In the genomic region with DNA sequence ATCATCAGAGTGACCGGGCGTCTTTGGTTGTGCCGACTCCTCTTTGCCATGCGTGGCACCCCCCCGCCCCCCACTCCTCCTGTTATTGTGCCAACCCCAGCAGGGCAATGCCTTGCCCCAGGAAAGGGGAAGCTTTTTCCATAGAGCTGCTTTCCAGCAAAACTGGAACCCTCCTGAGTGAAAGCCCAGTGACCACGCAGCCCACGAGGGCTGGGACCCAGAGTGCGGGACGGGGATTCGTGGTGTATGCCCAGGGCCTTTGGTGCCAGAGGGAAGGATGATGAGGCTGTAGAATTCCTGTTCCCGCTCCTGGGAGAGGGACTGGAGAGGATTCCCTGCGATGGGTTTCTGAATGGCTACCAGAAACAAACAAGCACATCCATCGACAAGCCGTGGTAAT, we compare ENCODE assay signal across 9 cellular contexts.
DNase-seq lines count a peak whose midpoint lies in the region; ATAC-seq and TF ChIP-seq lines count a peak whose summit lies in the region.
"Had no signal": no experiment of that assay in that cellular context is flagged by ENCODE, and none has a peak within 500 bp of the region (broad histone marks: within the 10 kb centered on the region; RNA-seq: fewer than 3 reads in every experiment).

No MANE protein-coding gene starts in this region.

- no peaks in the 10 kb centered on the region for H3K9me2 ChIP-seq in SK-N-SH

- H3K9me3 Mint-ChIP-seq in activated CD4-positive, alpha-beta memory T cell treated with anti-CD3 and anti-CD28 coated beads for 36 hours, result no peaks in the 10 kb centered on the region
- H3K9me3 Mint-ChIP-seq in stimulated activated memory B cell treated with anti-CD40 and anti-IgM and Interleukin-4, amounts not matched to agents 10 μg/mL and 1 μg/mL and 100 μg/mL, for 72 hours, result no peaks in the 10 kb centered on the region

- H3K4me1 ChIP-seq in SK-N-SH (ENCODE audit: control insufficient read depth in 1 of 2, insufficient read depth in 2 of 2, low read depth in 1 of 2, low read length in 1 of 2), result peaks cover 0 to 10% of the 10 kb centered on the region in 2 experiments; a peak in 1 of 4 replicates
- H3K4me1 ChIP-seq in iPS-18a (ENCODE audit: control insufficient read depth, low read depth, low read length), result peaks cover 19% of the 10 kb centered on the region
- H3K4me1 ChIP-seq: A549 had no signal

- H3K79me2 ChIP-seq in SK-N-SH (ENCODE audit: insufficient read depth), result no peaks in the 10 kb centered on the region

- peak overlapping the region; percentile 64 for H3K4me3 Mint-ChIP-seq in activated CD4-positive, alpha-beta memory T cell treated with anti-CD3 and anti-CD28 coated beads for 36 hours
- peak overlapping the region; percentile 55 for H3K4me3 Mint-ChIP-seq in stimulated activated memory B cell treated with anti-CD40 and anti-IgM and Interleukin-4, amounts not matched to agents 10 μg/mL and 1 μg/mL and 100 μg/mL, for 72 hours

- H3K36me3 ChIP-seq in SK-N-SH (replicated peaks in 1 of 2; ENCODE audit: control insufficient read depth in 1 of 2, insufficient read depth in 2 of 2, low read length in 1 of 2) (no peaks in the 10 kb centered on the region), iPS-18a (ENCODE audit: control insufficient read depth, low read depth, low read length) (no peaks in the 10 kb centered on the region)

- H3K27ac ChIP-seq in SK-N-SH (ENCODE audit: low read depth in 2 of 2, low read length in 1 of 2), result no peak overlapping the region; a peak in 1 of 4 replicates
- no peak overlapping the region for H3K27ac ChIP-seq in iPS-18a (ENCODE audit: low read length)
- H3K27ac ChIP-seq: A549 had no signal

- no peaks in the 10 kb centered on the region for H3F3A ChIP-seq in SK-N-SH (replicated peaks; ENCODE audit: insufficient read depth)

- H3K4me1 Mint-ChIP-seq in activated CD4-positive, alpha-beta memory T cell treated with anti-CD3 and anti-CD28 coated beads for 36 hours (ENCODE audit: low read depth), result peaks cover 73% of the 10 kb centered on the region
- peaks cover 43% of the 10 kb centered on the region for H3K4me1 Mint-ChIP-seq in stimulated activated memory B cell treated with anti-CD40 and anti-IgM and Interleukin-4, amounts not matched to agents 10 μg/mL and 1 μg/mL and 100 μg/mL, for 72 hours

- WGBS in SK-N-SH (ENCODE audit: low lambda C conversion rate), result 83% methylated on average over 14 of the region's 14 CpGs

- no peak overlapping the region for H3K4me3 ChIP-seq in SK-N-SH (ENCODE audit: low read depth in 2 of 2, low read length in 1 of 2)
- peak overlapping the region; percentile 48 for H3K4me3 ChIP-seq in iPS-18a (ENCODE audit: low read length)
- H3K4me3 ChIP-seq: A549 had no signal

- no peak for TF ChIP-seq CTCF in SK-N-SH (IDR thresholded peaks at IDR 0.05)

- no peaks in the 10 kb centered on the region for H3K9me3 ChIP-seq in SK-N-SH
- H3K9me3 ChIP-seq in iPS-18a (ENCODE audit: control insufficient read depth, low read depth, low read length), result no peaks in the 10 kb centered on the region
- H3K9me3 ChIP-seq: A549 had no signal

- intact Hi-C loops in activated CD4-positive, alpha-beta memory T cell treated with anti-CD3 and anti-CD28 coated beads for 36 hours (cut with micrococcal nuclease), result no loop called here

- no peaks in the 10 kb centered on the region for H3K27me3 Mint-ChIP-seq in activated CD4-positive, alpha-beta memory T cell treated with anti-CD3 and anti-CD28 coated beads for 36 hours
- no peaks in the 10 kb centered on the region for H3K27me3 Mint-ChIP-seq in stimulated activated memory B cell treated with anti-CD40 and anti-IgM and Interleukin-4, amounts not matched to agents 10 μg/mL and 1 μg/mL and 100 μg/mL, for 72 hours

- H3K27ac Mint-ChIP-seq in activated CD4-positive, alpha-beta memory T cell treated with anti-CD3 and anti-CD28 coated beads for 36 hours, result peak overlapping the region; percentile 93
- no peak overlapping the region for H3K27ac Mint-ChIP-seq in stimulated activated memory B cell treated with anti-CD40 and anti-IgM and Interleukin-4, amounts not matched to agents 10 μg/mL and 1 μg/mL and 100 μg/mL, for 72 hours

- ATAC-seq in SK-N-SH treated with all-trans-retinoic acid at 6 μM for 48 hours, result no peak
- no peak for ATAC-seq in stimulated activated memory B cell treated with anti-CD40 and anti-IgM and Interleukin-4, amounts not matched to agents 10 μg/mL and 1 μg/mL and 100 μg/mL, for 72 hours
- ATAC-seq in GM21619 (IDR thresholded peaks at IDR 0.05; ENCODE audit: unreplicated experiment), result no peak
- ATAC-seq: A549 had no signal

- H3K4me2 ChIP-seq in SK-N-SH, result no peak overlapping the region
- H3K4me2 ChIP-seq: A549 had no signal

- CTCF ChIA-PET in SK-N-SH (lab: Yijun Ruan, JAX), result interaction anchor here (0.9 to 1.5 kb wide), 3 partner anchors 13 to 473 kb away, joined by 3 to 4 read pairs (median 3); no protein-coding TSS in a partner anchor
- CTCF ChIA-PET in activated CD4-positive, alpha-beta memory T cell treated with anti-CD3 and anti-CD28 coated beads for 36 hours (lab: Charles Lee), result interaction anchor here (0.7 to 4.6 kb wide), 8 partner anchors 10 to 473 kb away, joined by 3 to 23 read pairs (median 4); no protein-coding TSS in a partner anchor

- TF ChIP-seq EP300 in SK-N-SH (IDR thresholded peaks at IDR 0.05; ENCODE audit: borderline replicate concordance in 1 of 2, low read depth in 1 of 2, low read length in 1 of 2), result no peak

- no peaks in the 10 kb centered on the region for H3K27me3 ChIP-seq in SK-N-SH (ENCODE audit: insufficient read depth)
- peaks cover 47% of the 10 kb centered on the region for H3K27me3 ChIP-seq in iPS-18a (ENCODE audit: control insufficient read depth, insufficient read depth, low read length)

- H2AFZ ChIP-seq in SK-N-SH (ENCODE audit: low read depth), result no peak overlapping the region

- POLR2A ChIA-PET in SK-N-SH (lab: Yijun Ruan, JAX), result interaction anchor here (1.3 kb wide), 1 partner anchor 9 kb away, joined by 7 read pairs; no protein-coding TSS in a partner anchor
- POLR2A ChIA-PET in activated CD4-positive, alpha-beta memory T cell treated with anti-CD3 and anti-CD28 coated beads for 36 hours (lab: Charles Lee), result interaction anchor here (0.5 to 7.0 kb wide), 12 partner anchors 10 to 466 kb away, joined by 3 to 127 read pairs (median 4); no protein-coding TSS in a partner anchor

- TF ChIP-seq RAD21 in SK-N-SH (IDR thresholded peaks at IDR 0.05; ENCODE audit: low read length), result no peak

- DNase-seq in SK-N-SH, result peak; percentile 36
- no peak for DNase-seq in activated CD4-positive, alpha-beta memory T cell treated with anti-CD3 and anti-CD28 coated beads for 36 hours
- DNase-seq in NCI-H748 treated with DMSO at 0.1 percent for 48 hours (lab: John Stamatoyannopoulos, UW), result no peak
- no peak for DNase-seq in NCI-H1417 (lab: John Stamatoyannopoulos, UW)

- H4K20me1 ChIP-seq in SK-N-SH (ENCODE audit: insufficient read depth), result no peaks in the 10 kb centered on the region

- H3K9ac ChIP-seq in SK-N-SH, result no peak overlapping the region
- no peak overlapping the region for H3K9ac ChIP-seq in iPS-18a (ENCODE audit: low read length)

- H3K36me3 Mint-ChIP-seq in activated CD4-positive, alpha-beta memory T cell treated with anti-CD3 and anti-CD28 coated beads for 36 hours, result peaks cover 4% of the 10 kb centered on the region
- H3K36me3 Mint-ChIP-seq in stimulated activated memory B cell treated with anti-CD40 and anti-IgM and Interleukin-4, amounts not matched to agents 10 μg/mL and 1 μg/mL and 100 μg/mL, for 72 hours, result no peaks in the 10 kb centered on the region

TF ChIP-seq in SK-N-SH, 30 proteins besides CTCF, POLR2A, EP300 and RAD21 (continues in another document):
- TF ChIP-seq MXI1 (IDR thresholded peaks at IDR 0.05; ENCODE audit: low read depth, low read length) (no peak), SIN3A (IDR thresholded peaks at IDR 0.05; ENCODE audit: borderline replicate concordance, low read depth, low read length) (no peak), GATA2 (CRISPR knock-in tag; IDR thresholded peaks at IDR 0.05) (no peak), TEAD4 (IDR thresholded peaks at IDR 0.05; ENCODE audit: borderline replicate concordance, insufficient read depth) (no peak), FOXJ3 (CRISPR knock-in tag; IDR thresholded peaks at IDR 0.05) (no peak), TAF1 (IDR thresholded peaks at IDR 0.05; ENCODE audit: borderline replicate concordance, low read depth, low read length) (no peak), RXRA (IDR thresholded peaks at IDR 0.05; ENCODE audit: borderline replicate concordance, low read depth) (no peak), RFX5 (IDR thresholded peaks at IDR 0.05; ENCODE audit: low read length) (no peak)
- TF ChIP-seq, protein P1, sequence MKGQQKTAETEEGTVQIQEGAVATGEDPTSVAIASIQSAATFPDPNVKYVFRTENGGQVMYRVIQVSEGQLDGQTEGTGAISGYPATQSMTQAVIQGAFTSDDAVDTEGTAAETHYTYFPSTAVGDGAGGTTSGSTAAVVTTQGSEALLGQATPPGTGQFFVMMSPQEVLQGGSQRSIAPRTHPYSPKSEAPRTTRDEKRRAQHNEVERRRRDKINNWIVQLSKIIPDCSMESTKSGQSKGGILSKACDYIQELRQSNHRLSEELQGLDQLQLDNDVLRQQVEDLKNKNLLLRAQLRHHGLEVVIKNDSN (IDR thresholded peaks at IDR 0.05; ENCODE audit: borderline replicate concordance, low read depth), result no peak

TF ChIP-seq in SK-N-SH treated with all-trans-retinoic acid at 6 μM for 48 hours, 23 proteins besides CTCF, POLR2A, EP300 and RAD21 (continues in another document):
- TF ChIP-seq OSR1 (CRISPR knock-in tag; IDR thresholded peaks at IDR 0.05), result no peak
- TF ChIP-seq, protein P2, sequence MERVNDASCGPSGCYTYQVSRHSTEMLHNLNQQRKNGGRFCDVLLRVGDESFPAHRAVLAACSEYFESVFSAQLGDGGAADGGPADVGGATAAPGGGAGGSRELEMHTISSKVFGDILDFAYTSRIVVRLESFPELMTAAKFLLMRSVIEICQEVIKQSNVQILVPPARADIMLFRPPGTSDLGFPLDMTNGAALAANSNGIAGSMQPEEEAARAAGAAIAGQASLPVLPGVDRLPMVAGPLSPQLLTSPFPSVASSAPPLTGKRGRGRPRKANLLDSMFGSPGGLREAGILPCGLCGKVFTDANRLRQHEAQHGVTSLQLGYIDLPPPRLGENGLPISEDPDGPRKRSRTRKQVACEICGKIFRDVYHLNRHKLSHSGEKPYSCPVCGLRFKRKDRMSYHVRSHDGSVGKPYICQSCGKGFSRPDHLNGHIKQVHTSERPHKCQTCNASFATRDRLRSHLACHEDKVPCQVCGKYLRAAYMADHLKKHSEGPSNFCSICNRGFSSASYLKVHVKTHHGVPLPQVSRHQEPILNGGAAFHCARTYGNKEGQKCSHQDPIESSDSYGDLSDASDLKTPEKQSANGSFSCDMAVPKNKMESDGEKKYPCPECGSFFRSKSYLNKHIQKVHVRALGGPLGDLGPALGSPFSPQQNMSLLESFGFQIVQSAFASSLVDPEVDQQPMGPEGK (CRISPR knock-in tag; IDR thresholded peaks at IDR 0.05; ENCODE audit: borderline replicate concordance), result no peak
- no peak for TF ChIP-seq BACH2 (CRISPR knock-in tag; IDR thresholded peaks at IDR 0.05; ENCODE audit: borderline replicate concordance)
- TF ChIP-seq RARB (CRISPR knock-in tag; IDR thresholded peaks at IDR 0.05), result no peak
- no peak for TF ChIP-seq ZNF70 (CRISPR knock-in tag; IDR thresholded peaks at IDR 0.05)
- TF ChIP-seq ESRRG (CRISPR knock-in tag; IDR thresholded peaks at IDR 0.05), result no peak
